ENCODE assay signal across 29 cellular contexts in the genomic region with DNA sequence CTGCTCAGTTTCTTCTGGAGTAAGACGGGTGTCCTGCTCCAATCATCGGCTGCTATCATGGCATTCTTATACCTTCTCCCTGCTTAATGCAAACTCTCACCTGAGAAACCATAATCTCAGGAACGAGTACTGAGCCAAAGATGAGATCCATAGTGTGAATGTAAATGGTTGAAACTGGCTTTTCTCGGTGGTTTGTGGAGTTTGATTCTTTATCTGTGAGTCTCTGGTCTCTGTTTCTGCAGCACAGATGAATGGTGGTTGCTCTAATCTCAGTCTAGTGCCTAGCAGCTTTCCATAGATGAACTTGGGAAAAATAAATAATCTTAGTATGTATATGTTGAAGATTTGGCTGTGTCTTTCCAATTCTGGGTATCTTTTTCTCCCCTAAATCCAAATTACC.
"Had no signal": no experiment of that assay in that cellular context is flagged by ENCODE, and none has a peak within 500 bp of the region (broad histone marks: within the 10 kb centered on the region; RNA-seq: fewer than 3 reads in every experiment).

No MANE protein-coding gene starts in this region.

- H3K27me3 ChIP-seq: stomach, suprapubic skin, testis, thyroid gland, tibial artery, tibial nerve, transverse colon, upper lobe of left lung, upper lobe of right lung, uterus, vagina had no signal

- H3K4me1 ChIP-seq: stomach, testis, upper lobe of right lung, uterus had no signal

- H3K4me1 Mint-ChIP-seq: stimulated activated effector memory CD8-positive, alpha-beta T cell treated with anti-CD3 and anti-CD28 coated beads, Interleukin-12 subunit alpha, Interleukin-12 subunit beta, amount 100 ng/mL, for 72 hours; stimulated activated naive CD8-positive, alpha-beta T cell treated with anti-CD3 and anti-CD28 coated beads, Interleukin-15, amount 100 ng/mL, for 72 hours had no signal

- DNase-seq: stimulated activated CD4-positive, alpha-beta T cell treated with anti-CD3 and anti-CD28 coated beads, Interleukin-2, amount 100 ng/mL, for 48 hours; stimulated activated CD4-positive, alpha-beta T cell treated with anti-CD3 and anti-CD28 coated beads, Interleukin-4, amount 100 ng/mL, for 1 hour; stimulated activated CD4-positive, alpha-beta T cell treated with anti-CD3 and anti-CD28 coated beads, Interleukin-4, amount 100 ng/mL, for 24 hours; stimulated activated CD4-positive, alpha-beta T cell treated with anti-CD3 and anti-CD28 coated beads, Interleukin-4, amount 100 ng/mL, for 4 hours; stimulated activated CD8-positive, alpha-beta memory T cell treated with anti-CD3 and anti-CD28 coated beads, Interleukin-4, amount 100 ng/mL, for 48 hours; stimulated activated naive B cell treated with anti-CD40 and anti-IgM and Interleukin-4, amounts not matched to agents 10 μg/mL and 1 μg/mL and 100 μg/mL, for 72 hours; stimulated activated naive CD4-positive, alpha-beta T cell; stimulated activated naive CD4-positive, alpha-beta T cell treated with Interleukin-2 at 50 U/mL for 16 hours; stimulated activated naive CD8-positive, alpha-beta T cell treated with anti-CD3 and anti-CD28 coated beads, Interleukin-15, amount 100 ng/mL, for 72 hours; stimulated activated naive CD8-positive, alpha-beta T cell treated with anti-CD3 and anti-CD28 coated beads, Interleukin-15, Interleukin-2, amounts not matched to agents 100 U/mL and 50 U/mL, for 24 hours; stomach; substantia nigra; testis; thyroid gland; tibial artery; transverse colon; trophoblast cell; upper lobe of left lung; upper lobe of right lung; uterus had no signal

- H3K27me3 Mint-ChIP-seq: stimulated activated memory B cell treated with anti-CD40 and anti-IgM and Interleukin-4, amounts not matched to agents 10 μg/mL and 1 μg/mL and 100 μg/mL, for 72 hours; stimulated activated naive B cell treated with anti-CD40 and anti-IgM and Interleukin-4, amounts not matched to agents 10 μg/mL and 1 μg/mL and 100 μg/mL, for 72 hours; stimulated activated naive CD8-positive, alpha-beta T cell treated with anti-CD3 and anti-CD28 coated beads, Interleukin-15, amount 100 ng/mL, for 72 hours; stimulated activated naive CD8-positive, alpha-beta T cell treated with anti-CD3 and anti-CD28 coated beads, Interleukin-15, Interleukin-2, amounts not matched to agents 100 ng/mL and 50 ng/mL, for 24 hours; type B pancreatic cell had no signal

- H3K27ac Mint-ChIP-seq: stimulated activated effector memory CD8-positive, alpha-beta T cell treated with anti-CD3 and anti-CD28 coated beads, Interleukin-12 subunit alpha, Interleukin-12 subunit beta, amount 100 ng/mL, for 72 hours; stimulated activated memory B cell treated with anti-CD40 and anti-IgM and Interleukin-4, amounts not matched to agents 10 μg/mL and 1 μg/mL and 100 μg/mL, for 72 hours; stimulated activated naive B cell treated with anti-CD40 and anti-IgM and Interleukin-4, amounts not matched to agents 10 μg/mL and 1 μg/mL and 100 μg/mL, for 72 hours; stimulated activated naive CD8-positive, alpha-beta T cell treated with anti-CD3 and anti-CD28 coated beads, Interleukin-15, amount 100 ng/mL, for 72 hours; stimulated activated naive CD8-positive, alpha-beta T cell treated with anti-CD3 and anti-CD28 coated beads, Interleukin-15, Interleukin-2, amounts not matched to agents 100 ng/mL and 50 ng/mL, for 24 hours; type B pancreatic cell had no signal

- H3K4me3 ChIP-seq: stomach, suprapubic skin, testis, thoracic aorta, thyroid gland, tibial artery, tibial nerve, transverse colon, upper lobe of left lung, upper lobe of right lung, uterus, vagina had no signal

- ATAC-seq: stimulated activated effector memory CD8-positive, alpha-beta T cell treated with anti-CD3 and anti-CD28 coated beads, Interleukin-12 subunit alpha, Interleukin-12 subunit beta, amount 100 ng/mL, for 72 hours; stimulated activated memory B cell treated with anti-CD40 and anti-IgM and Interleukin-4, amounts not matched to agents 10 μg/mL and 1 μg/mL and 100 μg/mL, for 72 hours; stimulated activated naive B cell treated with anti-CD40 and anti-IgM and Interleukin-4, amounts not matched to agents 10 μg/mL and 1 μg/mL and 100 μg/mL, for 72 hours; stimulated activated naive CD8-positive, alpha-beta T cell treated with anti-CD3 and anti-CD28 coated beads, Interleukin-15, amount 100 ng/mL, for 72 hours; stimulated activated naive CD8-positive, alpha-beta T cell treated with anti-CD3 and anti-CD28 coated beads, Interleukin-15, Interleukin-2, amounts not matched to agents 100 U/mL and 50 U/mL, for 24 hours; upper lobe of right lung had no signal

- H3K27ac ChIP-seq: stomach, suprapubic skin, testis, thoracic aorta, thyroid gland, tibial artery, tibial nerve, transverse colon, upper lobe of left lung, upper lobe of right lung, uterus, vagina had no signal

- H3K9me3 Mint-ChIP-seq: type B pancreatic cell had no signal

- H3K4me3 Mint-ChIP-seq: stimulated activated effector memory CD8-positive, alpha-beta T cell treated with anti-CD3 and anti-CD28 coated beads, Interleukin-12 subunit alpha, Interleukin-12 subunit beta, amount 100 ng/mL, for 72 hours; stimulated activated memory B cell treated with anti-CD40 and anti-IgM and Interleukin-4, amounts not matched to agents 10 μg/mL and 1 μg/mL and 100 μg/mL, for 72 hours; stimulated activated naive B cell treated with anti-CD40 and anti-IgM and Interleukin-4, amounts not matched to agents 10 μg/mL and 1 μg/mL and 100 μg/mL, for 72 hours; stimulated activated naive CD8-positive, alpha-beta T cell treated with anti-CD3 and anti-CD28 coated beads, Interleukin-15, amount 100 ng/mL, for 72 hours; stimulated activated naive CD8-positive, alpha-beta T cell treated with anti-CD3 and anti-CD28 coated beads, Interleukin-15, Interleukin-2, amounts not matched to agents 100 ng/mL and 50 ng/mL, for 24 hours; type B pancreatic cell had no signal

- H3K9me3 ChIP-seq: stomach, suprapubic skin, testis, thoracic aorta, thyroid gland, transverse colon, upper lobe of left lung, upper lobe of right lung, uterus, vagina had no signal

- H3K36me3 ChIP-seq: stomach, suprapubic skin, thoracic aorta, thyroid gland, tibial artery, tibial nerve, transverse colon, upper lobe of left lung, upper lobe of right lung, uterus, vagina had no signal

- FAIRE-seq: urothelium cell line had no signal

- H3K36me3 Mint-ChIP-seq: stimulated activated effector memory CD8-positive, alpha-beta T cell treated with anti-CD3 and anti-CD28 coated beads, Interleukin-12 subunit alpha, Interleukin-12 subunit beta, amount 100 ng/mL, for 72 hours; type B pancreatic cell had no signal
